ENCODE assay signal across 2 cellular contexts in genomic region chr16:84322749-84323148, GRCh38.
TF ChIP-seq lines count a peak whose summit lies in the region.

No MANE protein-coding gene starts in this region.

TF ChIP-seq in IMR-90, 13 proteins besides CTCF, POLR2A, EP300 and RAD21:
- TF ChIP-seq MAZ (IDR thresholded peaks at IDR 0.05; ENCODE audit: borderline replicate concordance, low read depth, low read length): no peak
- peak; percentile 89 for TF ChIP-seq MAFK (IDR thresholded peaks at IDR 0.05; ENCODE audit: low read depth, low read length)
- TF ChIP-seq RCOR1 (IDR thresholded peaks at IDR 0.05; ENCODE audit: insufficient replicate concordance, low read length): no peak
TF ChIP-seq in IMR-90: peak in this region for 1.

TF ChIP-seq in HepG2, 621 proteins besides CTCF, POLR2A, EP300 and RAD21:
- peak; percentile 71 for TF ChIP-seq MAFF (IDR thresholded peaks at IDR 0.05; ENCODE audit: low read depth, low read length)
- TF ChIP-seq ZMYM4 (CRISPR knock-in tag; IDR thresholded peaks at IDR 0.05): no peak
- no peak for TF ChIP-seq KLF6 (CRISPR knock-in tag; IDR thresholded peaks at IDR 0.05)
- TF ChIP-seq MAFK (conservative IDR thresholded peaks at IDR 0.05 in 1 of 2, IDR thresholded peaks at IDR 0.05 in 1 of 2; ENCODE audit: low read length in 2 of 2): peak; percentile 76 to 83
- no peak for TF ChIP-seq MED8 (CRISPR knock-in tag; IDR thresholded peaks at IDR 0.05; ENCODE audit: insufficient replicate concordance)
- TF ChIP-seq TOPORS (CRISPR knock-in tag; IDR thresholded peaks at IDR 0.05): no peak
